In the genomic region with DNA sequence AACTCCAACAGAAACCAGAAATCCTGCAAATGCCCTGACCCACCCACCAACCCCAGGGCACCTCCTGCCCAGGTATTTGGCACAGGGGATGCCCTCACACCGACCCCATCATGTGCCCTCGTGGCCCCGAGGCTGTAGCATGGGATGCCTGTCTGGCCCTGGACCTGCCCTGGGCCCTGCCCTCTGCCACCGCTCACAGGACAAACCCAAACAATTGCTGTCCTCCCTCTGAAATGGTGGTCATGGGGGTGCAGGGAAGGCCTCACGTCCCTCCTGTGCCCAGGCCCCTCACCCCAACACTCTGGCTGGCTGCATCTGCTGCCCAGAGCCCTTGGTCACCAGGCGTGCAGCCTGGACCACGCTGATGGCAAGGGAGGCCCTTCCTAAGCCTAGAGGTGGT, we compare ENCODE assay signal across 18 cellular contexts. TPM values are rescaled to one million over a fixed set of nuclear protein-coding genes. Genes with fewer than 3 reads are reported as not detected.
DNase-seq lines count a peak whose midpoint lies in the region; ATAC-seq and TF ChIP-seq lines count a peak whose summit lies in the region.
"Had no signal": no experiment of that assay in that cellular context is flagged by ENCODE, and none has a peak within 500 bp of the region (broad histone marks: within the 10 kb centered on the region; RNA-seq: fewer than 3 reads in every experiment).

No MANE protein-coding gene starts in this region.

- DNase-seq in natural killer cell (no peak), WTC11 (ENCODE audit: low spot score) (no peak), mesothelial cell of epicardium (ENCODE audit: low spot score in 2 of 2, unreplicated experiment in 2 of 2) (no peak), type B pancreatic cell (ENCODE audit: extremely low spot score, unreplicated experiment) (no peak)
- DNase-seq in natural killer cell treated with Interleukin-12 subunit alpha and Interleukin-12 subunit beta and Interleukin-15 and Interleukin-18, amount 100 ng/mL, for 72 hours (ENCODE audit: low spot score): no peak
- no peak for DNase-seq in activated CD8-positive, alpha-beta T cell treated with anti-CD3 and anti-CD28 coated beads, Interleukin-2, amount 10 ng/mL, durations not matched to agents 7 days and 5 days
- DNase-seq: ACHN, AML-193, Karpas-422, MM.1S, NCI-H1105, NCI-H1694, NCI-H510A treated with DMSO at 0.1 percent for 48 hours, NCI-H82 had no signal

- no peak for TF ChIP-seq CTCF in natural killer cell (IDR thresholded peaks at IDR 0.05)
- no peak for TF ChIP-seq CTCF in WTC11 (IDR thresholded peaks at IDR 0.05)
- no peak for TF ChIP-seq CTCF in mesothelial cell of epicardium (IDR thresholded peaks at IDR 0.05; ENCODE audit: unreplicated experiment)
- no peak for TF ChIP-seq CTCF in type B pancreatic cell (conservative IDR thresholded peaks at IDR 0.05)

- intact Hi-C loops in natural killer cell (cut with micrococcal nuclease): loop anchor here (2.0 kb wide), 1 partner anchor 55 kb away; a partner anchor contains a TSS

- H3K4me1 Mint-ChIP-seq in natural killer cell (peaks cover 20 to 30% of the 10 kb centered on the region in 2 donors), WTC11 (peaks cover 12% of the 10 kb centered on the region), mesothelial cell of epicardium (peaks cover 24% of the 10 kb centered on the region), type B pancreatic cell (ENCODE audit: unreplicated experiment) (peaks cover 19% of the 10 kb centered on the region)
- H3K4me1 Mint-ChIP-seq in natural killer cell treated with Interleukin-12 subunit alpha and Interleukin-12 subunit beta and Interleukin-15 and Interleukin-18, amount 100 ng/mL, for 72 hours (ENCODE audit: low read depth in 2 of 2): peaks cover 16 to 21% of the 10 kb centered on the region in 2 donors
- H3K4me1 Mint-ChIP-seq in activated CD8-positive, alpha-beta T cell treated with anti-CD3 and anti-CD28 coated beads, Interleukin-2, amount 10 ng/mL, durations not matched to agents 7 days and 5 days (ENCODE audit: low read depth): peaks cover 22% of the 10 kb centered on the region

- H3K27me3 Mint-ChIP-seq in natural killer cell (ENCODE audit: low read depth in 2 of 2) (peaks cover 9 to 11% of the 10 kb centered on the region in 2 donors), WTC11 (ENCODE audit: low read depth) (peaks cover 10% of the 10 kb centered on the region), mesothelial cell of epicardium (ENCODE audit: low read depth) (peaks cover 5% of the 10 kb centered on the region), type B pancreatic cell (peaks cover 3% of the 10 kb centered on the region)
- peaks cover 10 to 11% of the 10 kb centered on the region in 2 donors for H3K27me3 Mint-ChIP-seq in natural killer cell treated with Interleukin-12 subunit alpha and Interleukin-12 subunit beta and Interleukin-15 and Interleukin-18, amount 100 ng/mL, for 72 hours
- H3K27me3 Mint-ChIP-seq in activated CD8-positive, alpha-beta T cell treated with anti-CD3 and anti-CD28 coated beads, Interleukin-2, amount 10 ng/mL, durations not matched to agents 7 days and 5 days (ENCODE audit: low read depth): no peaks in the 10 kb centered on the region

- ATAC-seq in natural killer cell (no peak), WTC11 (no peak), GM18868 (IDR thresholded peaks at IDR 0.05; ENCODE audit: unreplicated experiment) (no peak), GM21367 (IDR thresholded peaks at IDR 0.05; ENCODE audit: unreplicated experiment) (no peak)
- no peak for ATAC-seq in natural killer cell treated with Interleukin-12 subunit alpha and Interleukin-12 subunit beta and Interleukin-15 and Interleukin-18, amount 100 ng/mL, for 72 hours
- no peak for ATAC-seq in activated CD8-positive, alpha-beta T cell treated with anti-CD3 and anti-CD28 coated beads, Interleukin-2, amount 10 ng/mL, durations not matched to agents 7 days and 5 days
- ATAC-seq: HCT116 had no signal

- H3K36me3 Mint-ChIP-seq in natural killer cell: no peaks in the 10 kb centered on the region
- peaks cover 9% of the 10 kb centered on the region for H3K36me3 Mint-ChIP-seq in natural killer cell treated with Interleukin-12 subunit alpha and Interleukin-12 subunit beta and Interleukin-15 and Interleukin-18, amount 100 ng/mL, for 72 hours
- H3K36me3 Mint-ChIP-seq in WTC11: no peaks in the 10 kb centered on the region
- H3K36me3 Mint-ChIP-seq in mesothelial cell of epicardium: peaks cover 12% of the 10 kb centered on the region
- peaks cover 6% of the 10 kb centered on the region for H3K36me3 Mint-ChIP-seq in type B pancreatic cell
- H3K36me3 Mint-ChIP-seq in activated CD8-positive, alpha-beta T cell treated with anti-CD3 and anti-CD28 coated beads, Interleukin-2, amount 10 ng/mL, durations not matched to agents 7 days and 5 days (ENCODE audit: low read depth): peaks cover 14% of the 10 kb centered on the region

- H3K27ac Mint-ChIP-seq in natural killer cell (no peak overlapping the region), WTC11 (no peak overlapping the region), mesothelial cell of epicardium (no peak overlapping the region), type B pancreatic cell (no peak overlapping the region)
- peak overlapping the region in 1 of 2 donors; percentile 27 for H3K27ac Mint-ChIP-seq in natural killer cell treated with Interleukin-12 subunit alpha and Interleukin-12 subunit beta and Interleukin-15 and Interleukin-18, amount 100 ng/mL, for 72 hours
- H3K27ac Mint-ChIP-seq in activated CD8-positive, alpha-beta T cell treated with anti-CD3 and anti-CD28 coated beads, Interleukin-2, amount 10 ng/mL, durations not matched to agents 7 days and 5 days: no peak overlapping the region

- POLR2A ChIA-PET in WTC11 (lab: Charles Lee): no interaction called here
- POLR2A ChIA-PET in activated CD8-positive, alpha-beta T cell treated with anti-CD3 and anti-CD28 coated beads, Interleukin-2, amount 10 ng/mL, durations not matched to agents 7 days and 5 days (lab: Charles Lee): no interaction called here

- CTCF ChIA-PET in WTC11 (lab: Charles Lee): no interaction called here
- CTCF ChIA-PET in activated CD8-positive, alpha-beta T cell treated with anti-CD3 and anti-CD28 coated beads, Interleukin-2, amount 10 ng/mL, durations not matched to agents 7 days and 5 days (lab: Charles Lee): no interaction called here

- H3K9me3 Mint-ChIP-seq in natural killer cell (no peaks in the 10 kb centered on the region), WTC11 (peaks cover 5% of the 10 kb centered on the region; the same call in 1 of the 2 replicates), mesothelial cell of epicardium (peaks cover 9% of the 10 kb centered on the region), type B pancreatic cell (no peaks in the 10 kb centered on the region)
- peaks cover 5% of the 10 kb centered on the region for H3K9me3 Mint-ChIP-seq in natural killer cell treated with Interleukin-12 subunit alpha and Interleukin-12 subunit beta and Interleukin-15 and Interleukin-18, amount 100 ng/mL, for 72 hours
- no peaks in the 10 kb centered on the region for H3K9me3 Mint-ChIP-seq in activated CD8-positive, alpha-beta T cell treated with anti-CD3 and anti-CD28 coated beads, Interleukin-2, amount 10 ng/mL, durations not matched to agents 7 days and 5 days (ENCODE audit: insufficient read depth)

- peak overlapping the region; percentile 42 for H3K4me3 Mint-ChIP-seq in natural killer cell
- H3K4me3 Mint-ChIP-seq in natural killer cell treated with Interleukin-12 subunit alpha and Interleukin-12 subunit beta and Interleukin-15 and Interleukin-18, amount 100 ng/mL, for 72 hours: no peak overlapping the region
- peak overlapping the region; percentile 20 for H3K4me3 Mint-ChIP-seq in WTC11
- peak overlapping the region; percentile 33 for H3K4me3 Mint-ChIP-seq in mesothelial cell of epicardium
- H3K4me3 Mint-ChIP-seq in type B pancreatic cell: peak overlapping the region; percentile 63
- H3K4me3 Mint-ChIP-seq in activated CD8-positive, alpha-beta T cell treated with anti-CD3 and anti-CD28 coated beads, Interleukin-2, amount 10 ng/mL, durations not matched to agents 7 days and 5 days: no peak overlapping the region

RNA-seq across cellular contexts. Expression of a gene that starts 2.1 kb away (rescaled TPM):
- 1 to 10 TPM; 3.2 to 3.7 (median 3.5) TPM for total RNA-seq in natural killer cell
- total RNA-seq in natural killer cell treated with Interleukin-12 subunit alpha and Interleukin-12 subunit beta and Interleukin-15 and Interleukin-18, amount 100 ng/mL, for 72 hours: 1 to 10 TPM; 3.4 to 5.7 TPM
- total RNA-seq in WTC11 (2021): 8.5 to 9.7 TPM (median 9.0 TPM) in 3 replicates
- 7.3 to 7.5 TPM (median 7.3 TPM) in 3 replicates for total RNA-seq in mesothelial cell of epicardium
- 6.5 and 8.5 TPM in 2 replicates for total RNA-seq in type B pancreatic cell (ENCODE audit: low replicate concordance)
- total RNA-seq in activated CD8-positive, alpha-beta T cell treated with anti-CD3 and anti-CD28 coated beads, Interleukin-2, amount 10 ng/mL, durations not matched to agents 7 days and 5 days: 1 to 10 TPM; 3.8 to 4.1 TPM

RNA-seq across cellular contexts. Expression of a gene that starts 41.1 kb away (rescaled TPM):
- total RNA-seq in natural killer cell (1 to 10 TPM; 4.6 to 5.1 (median 4.8) TPM), WTC11 (2021) (4.0 to 5.2 TPM (median 5.2 TPM) in 3 replicates), mesothelial cell of epicardium (7.7 to 8.7 TPM (median 7.9 TPM) in 3 replicates), type B pancreatic cell (ENCODE audit: low replicate concordance) (5.7 and 9.0 TPM in 2 replicates)
- 1 to 10 TPM; 1.5 to 3.3 TPM for total RNA-seq in natural killer cell treated with Interleukin-12 subunit alpha and Interleukin-12 subunit beta and Interleukin-15 and Interleukin-18, amount 100 ng/mL, for 72 hours
- total RNA-seq in activated CD8-positive, alpha-beta T cell treated with anti-CD3 and anti-CD28 coated beads, Interleukin-2, amount 10 ng/mL, durations not matched to agents 7 days and 5 days: 1 to 10 TPM; 4.9 to 5.0 TPM

RNA-seq across cellular contexts. Expression of a gene that starts 54.5 kb away (rescaled TPM):
- 10 to 100 TPM; 13.8 to 23.6 (median 17.8) TPM for total RNA-seq in natural killer cell
- 10 to 100 TPM; 14.4 to 17.6 TPM for total RNA-seq in natural killer cell treated with Interleukin-12 subunit alpha and Interleukin-12 subunit beta and Interleukin-15 and Interleukin-18, amount 100 ng/mL, for 72 hours
- total RNA-seq in WTC11 (2021): 23.5 to 26.3 TPM (median 24.6 TPM) in 3 replicates
- 41.0 to 43.8 TPM (median 43.1 TPM) in 3 replicates for total RNA-seq in mesothelial cell of epicardium
- total RNA-seq in type B pancreatic cell (ENCODE audit: low replicate concordance): 22.1 and 41.5 TPM in 2 replicates
- 10 to 100 TPM; 18.3 to 19.1 TPM for total RNA-seq in activated CD8-positive, alpha-beta T cell treated with anti-CD3 and anti-CD28 coated beads, Interleukin-2, amount 10 ng/mL, durations not matched to agents 7 days and 5 days

RNA-seq across cellular contexts. Expression of a gene that starts 55.0 kb away (rescaled TPM):
- total RNA-seq in natural killer cell (1 to 10 TPM in 2 of 3 donors, under 1 TPM in 1; 0.52 to 1.3 (median 1.1) TPM), WTC11 (2021) (0.20 to 0.71 TPM (median 0.64 TPM) in 3 replicates), mesothelial cell of epicardium (1.0 to 1.3 TPM (median 1.1 TPM) in 3 replicates), type B pancreatic cell (ENCODE audit: low replicate concordance) (0.60 and 0.64 TPM in 2 replicates)
- under 1 TPM; 0.57 to 0.81 TPM for total RNA-seq in natural killer cell treated with Interleukin-12 subunit alpha and Interleukin-12 subunit beta and Interleukin-15 and Interleukin-18, amount 100 ng/mL, for 72 hours
- under 1 TPM; 0.21 to 0.42 TPM for total RNA-seq in activated CD8-positive, alpha-beta T cell treated with anti-CD3 and anti-CD28 coated beads, Interleukin-2, amount 10 ng/mL, durations not matched to agents 7 days and 5 days
- total RNA-seq: SK-MEL-5 had no signal

Comparison
In these comparisons a context has a peak if more than half of its experiments do, and no peak if none do; other contexts are left out.
1. H3K4me3 Mint-ChIP-seq: peak in natural killer cell (single experiment), WTC11 (single experiment), mesothelial cell of epicardium (single experiment) and type B pancreatic cell (single experiment); none in natural killer cell treated with Interleukin-12 subunit alpha and Interleukin-12 subunit beta and Interleukin-15 and Interleukin-18, amount 100 ng/mL, for 72 hours (single experiment) and activated CD8-positive, alpha-beta T cell treated with anti-CD3 and anti-CD28 coated beads, Interleukin-2, amount 10 ng/mL, durations not matched to agents 7 days and 5 days (single experiment).